In the genomic region with DNA sequence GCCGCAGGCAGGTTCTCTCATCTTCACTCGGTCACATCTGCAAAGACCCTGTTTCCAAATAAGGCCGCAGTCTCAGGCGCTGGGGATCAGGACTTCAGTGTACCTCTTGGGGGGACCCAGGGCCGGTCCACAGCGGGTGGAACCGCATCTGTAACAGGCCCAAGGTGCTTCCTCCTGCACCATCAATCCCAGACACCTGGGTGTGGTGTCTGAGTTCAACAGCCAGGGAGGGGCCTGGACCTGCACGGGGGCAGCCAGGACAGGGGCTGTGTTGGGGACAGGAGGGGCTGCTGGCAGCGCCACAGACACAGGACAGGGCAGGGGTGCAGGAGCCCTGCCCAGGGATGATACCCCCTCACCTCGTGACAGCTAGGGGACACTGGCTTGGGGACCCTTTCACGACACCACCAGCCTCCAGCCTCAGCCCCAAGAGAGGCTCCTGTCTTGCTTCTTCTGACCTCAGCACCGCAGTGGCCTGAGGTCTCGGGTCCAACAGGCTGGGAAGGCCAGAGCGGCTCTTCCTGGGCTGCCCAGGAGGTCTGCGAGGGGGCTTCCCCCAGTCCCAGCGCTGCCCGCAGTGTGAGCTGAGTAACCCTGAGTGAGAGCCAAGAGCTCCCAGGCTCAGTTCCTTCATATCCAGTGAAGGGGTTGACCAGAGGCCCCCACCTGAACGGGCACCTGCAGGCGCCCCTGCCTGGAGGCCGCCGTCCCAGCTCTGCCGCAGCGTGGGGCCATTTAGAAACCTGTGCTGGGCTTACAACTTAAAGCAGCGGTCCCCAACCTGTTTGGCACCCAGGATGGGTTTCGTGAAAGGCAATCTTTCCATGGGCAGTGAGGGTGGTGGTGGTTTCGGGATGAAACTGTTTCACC, we compare ENCODE assay signal across 10 cellular contexts. TPM values are rescaled to one million over a fixed set of nuclear protein-coding genes. Genes with fewer than 3 reads are reported as not detected.
DNase-seq lines count a peak whose midpoint lies in the region; ATAC-seq and TF ChIP-seq lines count a peak whose summit lies in the region.
"Had no signal": no experiment of that assay in that cellular context is flagged by ENCODE, and none has a peak within 500 bp of the region (broad histone marks: within the 10 kb centered on the region; RNA-seq: fewer than 3 reads in every experiment).

No MANE protein-coding gene starts in this region.

- H3K9me3 ChIP-seq in breast epithelium = no peaks in the 10 kb centered on the region
- no peaks in the 10 kb centered on the region for H3K9me3 ChIP-seq in lower lobe of right lung

- H3K27ac Mint-ChIP-seq in activated CD8-positive, alpha-beta T cell treated with anti-CD3 and anti-CD28 coated beads for 36 hours = no peak overlapping the region
- H3K27ac Mint-ChIP-seq in activated CD8-positive, alpha-beta T cell treated with anti-CD3 and anti-CD28 coated beads, Interleukin-2, amount 10 ng/mL, durations not matched to agents 7 days and 5 days = no peak overlapping the region
- H3K27ac Mint-ChIP-seq in activated CD4-positive, alpha-beta T cell treated with anti-CD3 and anti-CD28 coated beads for 36 hours = no peak overlapping the region
- H3K27ac Mint-ChIP-seq: activated naive CD4-positive, alpha-beta T cell treated with anti-CD3 and anti-CD28 coated beads, Interleukin-2, amount 50 U/mL, for 72 hours had no signal

- H3K27me3 ChIP-seq in breast epithelium (peaks cover 0 to 22% of the 10 kb centered on the region in 2 donors), lower lobe of right lung (ENCODE audit: low read depth) (peaks cover 8% of the 10 kb centered on the region)

- H3K9me3 Mint-ChIP-seq in activated CD8-positive, alpha-beta T cell treated with anti-CD3 and anti-CD28 coated beads for 36 hours = no peaks in the 10 kb centered on the region
- H3K9me3 Mint-ChIP-seq in activated CD8-positive, alpha-beta T cell treated with anti-CD3 and anti-CD28 coated beads, Interleukin-2, amount 10 ng/mL, durations not matched to agents 7 days and 5 days (ENCODE audit: insufficient read depth) = no peaks in the 10 kb centered on the region
- H3K9me3 Mint-ChIP-seq in activated CD4-positive, alpha-beta T cell treated with anti-CD3 and anti-CD28 coated beads for 36 hours (ENCODE audit: low read depth) = no peaks in the 10 kb centered on the region
- H3K9me3 Mint-ChIP-seq: activated naive CD4-positive, alpha-beta T cell treated with anti-CD3 and anti-CD28 coated beads, Interleukin-2, amount 50 U/mL, for 72 hours; stimulated activated memory B cell treated with anti-CD40 and anti-IgM and Interleukin-4, amounts not matched to agents 10 μg/mL and 1 μg/mL and 100 μg/mL, for 72 hours had no signal

- no peaks in the 10 kb centered on the region for H3K36me3 Mint-ChIP-seq in activated CD8-positive, alpha-beta T cell treated with anti-CD3 and anti-CD28 coated beads for 36 hours (ENCODE audit: low read depth)
- no peaks in the 10 kb centered on the region for H3K36me3 Mint-ChIP-seq in activated CD8-positive, alpha-beta T cell treated with anti-CD3 and anti-CD28 coated beads, Interleukin-2, amount 10 ng/mL, durations not matched to agents 7 days and 5 days (ENCODE audit: low read depth)
- no peaks in the 10 kb centered on the region for H3K36me3 Mint-ChIP-seq in activated CD4-positive, alpha-beta T cell treated with anti-CD3 and anti-CD28 coated beads for 36 hours (ENCODE audit: low read depth)
- H3K36me3 Mint-ChIP-seq: activated naive CD4-positive, alpha-beta T cell treated with anti-CD3 and anti-CD28 coated beads, Interleukin-2, amount 50 U/mL, for 72 hours; stimulated activated memory B cell treated with anti-CD40 and anti-IgM and Interleukin-4, amounts not matched to agents 10 μg/mL and 1 μg/mL and 100 μg/mL, for 72 hours had no signal

- ATAC-seq in activated CD8-positive, alpha-beta T cell treated with anti-CD3 and anti-CD28 coated beads for 36 hours = no peak
- ATAC-seq in activated CD8-positive, alpha-beta T cell treated with anti-CD3 and anti-CD28 coated beads, Interleukin-2, amount 10 ng/mL, durations not matched to agents 7 days and 5 days = no peak
- ATAC-seq in lower lobe of right lung = peak; percentile 1
- ATAC-seq in activated CD4-positive, alpha-beta T cell treated with anti-CD3 and anti-CD28 coated beads for 36 hours = no peak

- no peak overlapping the region for H3K27ac ChIP-seq in breast epithelium
- peak overlapping the region; percentile 81 for H3K27ac ChIP-seq in lower lobe of right lung
- peak overlapping the region; percentile 45 for H3K27ac ChIP-seq in substantia nigra (ENCODE audit: low read depth, low read length, poor library complexity, severe bottlenecking)

- peak overlapping the region; percentile 63 for H3K4me3 Mint-ChIP-seq in activated CD8-positive, alpha-beta T cell treated with anti-CD3 and anti-CD28 coated beads for 36 hours
- no peak overlapping the region for H3K4me3 Mint-ChIP-seq in activated CD8-positive, alpha-beta T cell treated with anti-CD3 and anti-CD28 coated beads, Interleukin-2, amount 10 ng/mL, durations not matched to agents 7 days and 5 days
- no peak overlapping the region for H3K4me3 Mint-ChIP-seq in activated CD4-positive, alpha-beta T cell treated with anti-CD3 and anti-CD28 coated beads for 36 hours

- H3K4me1 ChIP-seq in breast epithelium = no peaks in the 10 kb centered on the region
- H3K4me1 ChIP-seq in lower lobe of right lung = peaks cover 27% of the 10 kb centered on the region

- CTCF ChIA-PET in activated CD8-positive, alpha-beta T cell treated with anti-CD3 and anti-CD28 coated beads for 36 hours (lab: Charles Lee) = interaction anchor here (1.3 kb wide), 2 partner anchors 73 to 120 kb away, joined by 3 to 4 read pairs; no protein-coding TSS in a partner anchor
- CTCF ChIA-PET in activated CD8-positive, alpha-beta T cell treated with anti-CD3 and anti-CD28 coated beads, Interleukin-2, amount 10 ng/mL, durations not matched to agents 7 days and 5 days (lab: Charles Lee) = no interaction called here
- CTCF ChIA-PET in activated CD4-positive, alpha-beta T cell treated with anti-CD3 and anti-CD28 coated beads for 36 hours (lab: Charles Lee) = interaction anchor here (0.5 to 1.3 kb wide), 4 partner anchors 9 to 341 kb away, joined by 3 read pairs; no protein-coding TSS in a partner anchor

- peaks cover 19% of the 10 kb centered on the region for H3K4me1 Mint-ChIP-seq in activated CD8-positive, alpha-beta T cell treated with anti-CD3 and anti-CD28 coated beads for 36 hours (ENCODE audit: low read depth)
- peaks cover 20% of the 10 kb centered on the region for H3K4me1 Mint-ChIP-seq in activated CD8-positive, alpha-beta T cell treated with anti-CD3 and anti-CD28 coated beads, Interleukin-2, amount 10 ng/mL, durations not matched to agents 7 days and 5 days (ENCODE audit: low read depth)
- H3K4me1 Mint-ChIP-seq in activated CD4-positive, alpha-beta T cell treated with anti-CD3 and anti-CD28 coated beads for 36 hours = peaks cover 16% of the 10 kb centered on the region

- no peak for DNase-seq in activated CD8-positive, alpha-beta T cell treated with anti-CD3 and anti-CD28 coated beads for 36 hours
- no peak for DNase-seq in activated CD8-positive, alpha-beta T cell treated with anti-CD3 and anti-CD28 coated beads, Interleukin-2, amount 10 ng/mL, durations not matched to agents 7 days and 5 days
- DNase-seq in breast epithelium (ENCODE audit: low spot score in 2 of 2) (no peak), lower lobe of right lung (no peak), substantia nigra (lab: John Stamatoyannopoulos, UW) (no peak), KG1 (lab: John Stamatoyannopoulos, UW) (no peak)
- DNase-seq in activated CD4-positive, alpha-beta T cell treated with anti-CD3 and anti-CD28 coated beads, Interleukin-2, amount 50 U/mL, for 4 hours = no peak
- DNase-seq in activated CD4-positive, alpha-beta T cell treated with anti-CD3 and anti-CD28 coated beads for 36 hours = no peak

- intact Hi-C loops in activated CD8-positive, alpha-beta T cell treated with anti-CD3 and anti-CD28 coated beads for 36 hours (cut with micrococcal nuclease) = no loop called here
- intact Hi-C loops in breast epithelium (cut with DNase I; ENCODE audit: low total_unique reads) = no loop called here
- intact Hi-C loops in lower lobe of right lung (cut with DNase I) = no loop called here
- intact Hi-C loops in activated CD4-positive, alpha-beta T cell treated with anti-CD3 and anti-CD28 coated beads for 36 hours (cut with DNase I, micrococcal nuclease) = no loop called here

- H3K4me3 ChIP-seq in breast epithelium (peak overlapping the region; percentile 7 to 42 (median 32)), lower lobe of right lung (no peak overlapping the region)

- H3K27me3 Mint-ChIP-seq in activated CD8-positive, alpha-beta T cell treated with anti-CD3 and anti-CD28 coated beads for 36 hours = peaks cover 42% of the 10 kb centered on the region
- H3K27me3 Mint-ChIP-seq in activated CD8-positive, alpha-beta T cell treated with anti-CD3 and anti-CD28 coated beads, Interleukin-2, amount 10 ng/mL, durations not matched to agents 7 days and 5 days (ENCODE audit: low read depth) = peaks cover 39% of the 10 kb centered on the region
- peaks cover 34% of the 10 kb centered on the region for H3K27me3 Mint-ChIP-seq in activated CD4-positive, alpha-beta T cell treated with anti-CD3 and anti-CD28 coated beads for 36 hours

- no peak for TF ChIP-seq POLR2A in breast epithelium (IDR thresholded peaks at IDR 0.05)

- H3K36me3 ChIP-seq in breast epithelium (no peaks in the 10 kb centered on the region), lower lobe of right lung (no peaks in the 10 kb centered on the region)

- TF ChIP-seq CTCF in activated CD8-positive, alpha-beta T cell treated with anti-CD3 and anti-CD28 coated beads for 36 hours (IDR thresholded peaks at IDR 0.05) = no peak
- TF ChIP-seq CTCF in breast epithelium (IDR thresholded peaks at IDR 0.05) (no peak), lower lobe of right lung (IDR thresholded peaks at IDR 0.05) (no peak)

- POLR2A ChIA-PET in activated CD8-positive, alpha-beta T cell treated with anti-CD3 and anti-CD28 coated beads for 36 hours (lab: Charles Lee) = interaction anchor here (0.9 to 1.0 kb wide), 2 partner anchors 14 to 79 kb away, joined by 3 to 5 read pairs; no protein-coding TSS in a partner anchor
- POLR2A ChIA-PET in activated CD8-positive, alpha-beta T cell treated with anti-CD3 and anti-CD28 coated beads, Interleukin-2, amount 10 ng/mL, durations not matched to agents 7 days and 5 days (lab: Charles Lee) = no interaction called here
- POLR2A ChIA-PET in activated CD4-positive, alpha-beta T cell treated with anti-CD3 and anti-CD28 coated beads for 36 hours (lab: Charles Lee) = no interaction called here

RNA-seq across cellular contexts. Expression of gene BAHCC1, which starts 30.7 kb away (rescaled TPM):
- total RNA-seq in activated CD8-positive, alpha-beta T cell treated with anti-CD3 and anti-CD28 coated beads for 36 hours = under 1 TPM; 0.40 to 0.65 TPM
- total RNA-seq in activated CD8-positive, alpha-beta T cell treated with anti-CD3 and anti-CD28 coated beads, Interleukin-2, amount 10 ng/mL, durations not matched to agents 7 days and 5 days = under 1 TPM; 0.87 to 0.91 TPM
- 10 to 100 TPM in 2 of 3 donors, 1 to 10 TPM in 1; 7.4 to 17.0 (median 11.7) TPM for total RNA-seq in breast epithelium
- total RNA-seq in lower lobe of right lung = 19.9 TPM
- total RNA-seq in activated CD4-positive, alpha-beta T cell treated with anti-CD3 and anti-CD28 coated beads for 36 hours = under 1 TPM in 1 of 2 experiments, not detected in 1; 0.05 TPM

Comparison
In these comparisons a context has a peak if more than half of its experiments do, and no peak if none do; other contexts are left out.
1. ATAC-seq: peak in lower lobe of right lung (2 of 2); none in activated CD8-positive, alpha-beta T cell treated with anti-CD3 and anti-CD28 coated beads for 36 hours (single experiment), activated CD8-positive, alpha-beta T cell treated with anti-CD3 and anti-CD28 coated beads, Interleukin-2, amount 10 ng/mL, durations not matched to agents 7 days and 5 days (single experiment) and activated CD4-positive, alpha-beta T cell treated with anti-CD3 and anti-CD28 coated beads for 36 hours (single experiment).
2. H3K27ac ChIP-seq: peak in lower lobe of right lung (single experiment) and substantia nigra (single experiment); none in breast epithelium (0 of 2).
3. RNA of gene BAHCC1, which starts 30.7 kb away (total RNA-seq): 19.9 TPM in lower lobe of right lung (single experiment) and 7.4 to 17.0 TPM in breast epithelium; 0.87 to 0.91 TPM in activated CD8-positive, alpha-beta T cell treated with anti-CD3 and anti-CD28 coated beads, Interleukin-2, amount 10 ng/mL, durations not matched to agents 7 days and 5 days, 0.40 to 0.65 TPM in activated CD8-positive, alpha-beta T cell treated with anti-CD3 and anti-CD28 coated beads for 36 hours and 0.05 TPM in activated CD4-positive, alpha-beta T cell treated with anti-CD3 and anti-CD28 coated beads for 36 hours; every median in the first group is over 4 times any median in the second.